ENCODE assay signal across 20 cellular contexts in the genomic region with DNA sequence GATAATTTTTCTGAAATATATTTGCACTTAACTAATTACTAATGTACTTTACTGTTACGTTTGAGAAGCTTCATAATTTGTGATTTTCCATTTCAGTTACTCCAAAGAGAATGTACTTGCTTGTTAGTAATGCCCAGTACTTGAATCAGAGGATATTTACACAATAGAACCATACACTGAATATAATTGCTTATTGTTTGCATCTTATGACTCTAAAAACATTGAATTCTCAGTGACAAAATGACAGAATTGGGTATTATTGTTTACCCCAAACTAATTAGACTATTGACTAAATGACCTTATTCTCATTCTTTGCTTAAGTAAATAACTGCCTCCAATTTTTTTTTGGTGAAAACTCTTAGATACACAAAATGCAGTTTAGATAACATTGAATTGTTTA.
"Had no signal": no experiment of that assay in that cellular context is flagged by ENCODE, and none has a peak within 500 bp of the region (broad histone marks: within the 10 kb centered on the region; RNA-seq: fewer than 3 reads in every experiment).

No MANE protein-coding gene starts in this region.

- H3K27ac ChIP-seq: colonic mucosa, heart left ventricle, left ventricle myocardium inferior, neutrophil, skin epidermis, tibial artery, upper lobe of right lung, VCaP had no signal

- DNase-seq: activated CD4-positive, alpha-beta memory T cell treated with anti-CD3 and anti-CD28 coated beads, Interleukin-2, amount 10 ng/mL, durations not matched to agents 7 days and 5 days; activated CD4-positive, alpha-beta T cell treated with anti-CD3 and anti-CD28 coated beads, Interleukin-2, amount 10 ng/mL, durations not matched to agents 7 days and 5 days; activated CD4-positive, CD25-positive, alpha-beta regulatory T cell treated with anti-CD3 and anti-CD28 coated beads, Interleukin-2, amount 50 U/mL, for 72 hours; activated gamma-delta T cell treated with Interleukin-2 at 50 U/mL for 16 hours; activated T-cell treated with anti-CD3 and anti-CD28 coated beads, Interleukin-2, amount 50 U/mL, for 4 hours; colonic mucosa; effector memory CD4-positive, alpha-beta T cell; heart left ventricle; kidney glomerular epithelial cell; left ventricle myocardium inferior; naive B cell; nephron progenitor cell; retina; stimulated activated CD4-positive, alpha-beta T cell treated with anti-CD3 and anti-CD28 coated beads, Interleukin-12 subunit alpha, Interleukin-12 subunit beta, amount 100 ng/mL, for 4 hours; stimulated activated CD4-positive, alpha-beta T cell treated with anti-CD3 and anti-CD28 coated beads, Interleukin-4, amount 100 ng/mL, for 1 hour; tibial artery; upper lobe of right lung had no signal
